1 cellular context compared by ENCODE assay signal in the genomic region with DNA sequence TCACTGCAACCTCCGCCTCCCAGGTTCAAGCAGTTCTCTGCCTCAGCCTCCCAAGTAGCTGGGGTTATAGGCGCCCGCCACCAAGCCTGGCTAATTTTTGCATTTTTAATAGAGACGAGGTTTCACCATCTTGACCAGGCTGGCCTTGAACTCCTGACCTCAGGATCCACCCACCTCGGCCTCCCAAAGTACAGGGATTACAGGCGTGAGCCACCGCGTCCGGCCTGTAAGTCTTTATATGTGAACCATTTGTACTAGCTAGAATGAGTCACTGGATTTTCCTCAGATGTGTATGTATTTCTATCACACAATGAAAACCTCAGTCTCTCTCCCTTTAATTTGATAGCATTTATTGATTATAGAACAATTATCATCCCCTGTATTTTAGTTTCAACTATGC.
A peak's percentile ranks its signal among the peaks of the same experiment; 100 is the strongest.
TF ChIP-seq lines count a peak whose summit lies in the region.

No MANE protein-coding gene starts in this region.

TF ChIP-seq in HepG2, 621 proteins besides CTCF, POLR2A, EP300 and RAD21:
- no peak for TF ChIP-seq NFE2 (CRISPR knock-in tag; IDR thresholded peaks at IDR 0.05)
- TF ChIP-seq NR2F6 (IDR thresholded peaks at IDR 0.05) = peak; percentile 52; the same call in 1 of the 2 replicates
- no peak for TF ChIP-seq NR2F6 (CRISPR knock-in tag; IDR thresholded peaks at IDR 0.05)
- TF ChIP-seq NR2F1 (CRISPR knock-in tag; IDR thresholded peaks at IDR 0.05) = 0 out of 4 replicates have a peak, but pooled peaks of 1 of the 2 experiments have one; percentile 40
- peak; percentile 39 for TF ChIP-seq RBM22 (optimal IDR thresholded peaks at IDR 0.05; ENCODE audit: low read length)
- TF ChIP-seq ZKSCAN1 (IDR thresholded peaks at IDR 0.05; ENCODE audit: low read length) = no peak
- peak; percentile 60; the same call in 1 of the 2 replicates for TF ChIP-seq ZNF460 (CRISPR knock-in tag; IDR thresholded peaks at IDR 0.05; ENCODE audit: borderline replicate concordance)
- TF ChIP-seq RARA (CRISPR knock-in tag; IDR thresholded peaks at IDR 0.05) = 0 out of 2 replicates have a peak, but pooled peaks have one; percentile 36
- TF ChIP-seq ZMYM2 (CRISPR knock-in tag; IDR thresholded peaks at IDR 0.05) = peak; percentile 53; the same call in 1 of the 2 replicates
- TF ChIP-seq, protein P1, sequence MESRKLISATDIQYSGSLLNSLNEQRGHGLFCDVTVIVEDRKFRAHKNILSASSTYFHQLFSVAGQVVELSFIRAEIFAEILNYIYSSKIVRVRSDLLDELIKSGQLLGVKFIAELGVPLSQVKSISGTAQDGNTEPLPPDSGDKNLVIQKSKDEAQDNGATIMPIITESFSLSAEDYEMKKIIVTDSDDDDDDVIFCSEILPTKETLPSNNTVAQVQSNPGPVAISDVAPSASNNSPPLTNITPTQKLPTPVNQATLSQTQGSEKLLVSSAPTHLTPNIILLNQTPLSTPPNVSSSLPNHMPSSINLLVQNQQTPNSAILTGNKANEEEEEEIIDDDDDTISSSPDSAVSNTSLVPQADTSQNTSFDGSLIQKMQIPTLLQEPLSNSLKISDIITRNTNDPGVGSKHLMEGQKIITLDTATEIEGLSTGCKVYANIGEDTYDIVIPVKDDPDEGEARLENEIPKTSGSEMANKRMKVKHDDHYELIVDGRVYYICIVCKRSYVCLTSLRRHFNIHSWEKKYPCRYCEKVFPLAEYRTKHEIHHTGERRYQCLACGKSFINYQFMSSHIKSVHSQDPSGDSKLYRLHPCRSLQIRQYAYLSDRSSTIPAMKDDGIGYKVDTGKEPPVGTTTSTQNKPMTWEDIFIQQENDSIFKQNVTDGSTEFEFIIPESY (CRISPR knock-in tag; IDR thresholded peaks at IDR 0.05) = peak; percentile 91
